ENCODE assay signal across 14 cellular contexts in the genomic region with DNA sequence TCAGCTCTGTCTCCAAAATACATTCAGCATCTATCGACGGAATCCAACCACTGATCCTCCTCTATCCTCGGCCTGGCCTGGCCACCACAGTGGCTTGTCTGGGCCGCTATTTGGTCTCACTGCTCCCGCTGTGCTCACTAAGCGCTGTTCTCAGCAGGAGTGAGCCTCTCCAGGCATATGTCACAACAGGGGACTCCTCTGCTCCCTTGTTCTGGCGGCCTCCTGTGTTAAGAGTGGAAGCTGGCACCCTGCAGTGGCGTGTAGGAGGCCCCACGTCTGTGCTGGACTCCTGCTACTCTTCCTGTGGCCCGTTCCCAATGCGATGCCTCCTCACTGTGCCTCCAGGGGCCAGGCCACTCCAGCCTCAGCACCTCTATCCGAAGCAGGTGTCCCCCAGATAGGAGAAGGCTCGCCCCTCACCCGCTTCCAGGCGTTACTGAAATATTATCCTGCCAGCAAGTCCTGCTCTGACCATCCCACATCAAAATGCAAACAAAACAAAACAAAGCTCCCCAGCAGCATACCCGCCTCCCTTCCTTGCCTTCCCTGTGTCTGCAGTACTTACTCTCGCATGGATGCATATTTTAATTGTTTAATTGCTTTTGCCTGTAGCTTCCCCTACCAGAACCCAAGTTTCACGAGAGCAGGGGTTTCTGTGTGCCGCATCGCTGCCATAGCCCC. TPM values are rescaled to one million over a fixed set of nuclear protein-coding genes. Genes with fewer than 3 reads are reported as not detected.
DNase-seq lines count a peak whose midpoint lies in the region; ATAC-seq and TF ChIP-seq lines count a peak whose summit lies in the region.
"Had no signal": no experiment of that assay in that cellular context is flagged by ENCODE, and none has a peak within 500 bp of the region (broad histone marks: within the 10 kb centered on the region; RNA-seq: fewer than 3 reads in every experiment).

No MANE protein-coding gene starts in this region.

- H3K4me1 Mint-ChIP-seq in neural progenitor cell = peaks cover 29% of the 10 kb centered on the region

- DNase-seq in DND-41 = no peak
- peak; percentile 74 for DNase-seq in NCI-H1417 treated with DMSO at 0.1 percent for 48 hours (lab: John Stamatoyannopoulos, UW)
- peak; percentile 15 for DNase-seq in astrocyte of the hippocampus (ENCODE audit: low read depth, low spot score)
- peak; percentile 57 for DNase-seq in neural progenitor cell (ENCODE audit: low spot score)
- no peak for DNase-seq in cerebellar nuclear complex (lab: John Stamatoyannopoulos, UW)
- DNase-seq in NCI-H1436 treated with DMSO at 0.1 percent for 48 hours (lab: John Stamatoyannopoulos, UW) = no peak
- DNase-seq in medulla oblongata (ENCODE audit: extremely low spot score) = no peak
- DNase-seq in NCI-H1436 (lab: John Stamatoyannopoulos, UW) = no peak
- DNase-seq: activated CD8-positive, alpha-beta memory T cell treated with anti-CD3 and anti-CD28 coated beads, Interleukin-2, amount 50 U/mL, for 48 hours; effector memory CD4-positive, alpha-beta T cell; NCI-H1092; stimulated activated CD4-positive, alpha-beta T cell treated with anti-CD3 and anti-CD28 coated beads, Interleukin-4, amount 100 ng/mL, for 4 hours; stimulated activated naive CD8-positive, alpha-beta T cell treated with anti-CD3 and anti-CD28 coated beads, Interleukin-15, Interleukin-2, amounts not matched to agents 100 U/mL and 50 U/mL, for 24 hours had no signal

- H3K4me2 ChIP-seq in DND-41 (ENCODE audit: insufficient read depth, low read length) (no peak overlapping the region), neural progenitor cell (peak overlapping the region; percentile 25)

- H3K4me3 ChIP-seq in DND-41 (ENCODE audit: low read depth in 1 of 2, low read length in 2 of 2) (no peak overlapping the region), neural progenitor cell (no peak overlapping the region)
- H3K4me3 ChIP-seq: HAP-1 had no signal

- H3K27ac ChIP-seq in DND-41 (ENCODE audit: low read length) (peak overlapping the region; percentile 20; the same call in 1 of the 2 replicates), neural progenitor cell (peak overlapping the region; percentile 56)

- no peak for ATAC-seq in DND-41 (ENCODE audit: insufficient read depth, low read depth)
- ATAC-seq: stimulated activated naive CD8-positive, alpha-beta T cell treated with anti-CD3 and anti-CD28 coated beads, Interleukin-15, Interleukin-2, amounts not matched to agents 100 U/mL and 50 U/mL, for 24 hours had no signal

- H2AFZ ChIP-seq in DND-41 (ENCODE audit: low read depth, low read length) (no peak overlapping the region), neural progenitor cell (replicated peaks) (no peak overlapping the region)

- no peaks in the 10 kb centered on the region for H3K27me3 ChIP-seq in DND-41 (ENCODE audit: insufficient read depth, low read length, poor library complexity)
- no peaks in the 10 kb centered on the region for H3K27me3 ChIP-seq in neural progenitor cell

- H3K4me3 Mint-ChIP-seq in neural progenitor cell = peak overlapping the region; percentile 23

- no peaks in the 10 kb centered on the region for H3K79me2 ChIP-seq in DND-41 (ENCODE audit: insufficient read depth, low read length)
- H3K79me2 ChIP-seq in neural progenitor cell (ENCODE audit: low read depth) = no peaks in the 10 kb centered on the region

- H3K9me3 Mint-ChIP-seq in neural progenitor cell = no peaks in the 10 kb centered on the region

- H3K9me3 ChIP-seq in DND-41 (ENCODE audit: insufficient read depth, low read length, severe bottlenecking) (no peaks in the 10 kb centered on the region), neural progenitor cell (ENCODE audit: low read depth) (no peaks in the 10 kb centered on the region)
- H3K9me3 ChIP-seq: HAP-1 had no signal

- H3K27me3 Mint-ChIP-seq in neural progenitor cell (ENCODE audit: insufficient read depth, low read depth) = peaks cover 15% of the 10 kb centered on the region

- H3K36me3 ChIP-seq in DND-41 (ENCODE audit: insufficient read depth, low read length) (peaks cover 65% of the 10 kb centered on the region), neural progenitor cell (no peaks in the 10 kb centered on the region)

- H3K9ac ChIP-seq in DND-41 (ENCODE audit: low read depth, low read length) (no peak overlapping the region), neural progenitor cell (no peak overlapping the region)

- peaks cover 31% of the 10 kb centered on the region for H3K36me3 Mint-ChIP-seq in neural progenitor cell

- H4K20me1 ChIP-seq in DND-41 (ENCODE audit: insufficient read depth, low read length) (peaks cover 7% of the 10 kb centered on the region; the same call in 1 of the 2 replicates), neural progenitor cell (ENCODE audit: low read depth) (peaks cover under 1% of the 10 kb centered on the region)

- H3K4me1 ChIP-seq in DND-41 (ENCODE audit: insufficient read depth, low read length) (no peaks in the 10 kb centered on the region), neural progenitor cell (peaks cover 23% of the 10 kb centered on the region)
- H3K4me1 ChIP-seq: HAP-1 had no signal

- peaks cover 20% of the 10 kb centered on the region for H3F3A ChIP-seq in neural progenitor cell (ENCODE audit: low read depth)

- H3K27ac Mint-ChIP-seq in neural progenitor cell = peak overlapping the region; percentile 83

- TF ChIP-seq CTCF in DND-41 (IDR thresholded peaks at IDR 0.05; ENCODE audit: borderline replicate concordance, extremely low read depth, low read length, poor library complexity, severe bottlenecking) (no peak), neural progenitor cell (IDR thresholded peaks at IDR 0.05) (no peak)

RNA-seq across cellular contexts. Expression of a gene that starts 39.9 kb away (rescaled TPM):
- 50.6 and 52.2 TPM in 2 replicates for total RNA-seq in neural progenitor cell (ENCODE audit: low replicate concordance)

RNA-seq across cellular contexts. Expression of a gene that starts 39.9 kb away (rescaled TPM):
- total RNA-seq in neural progenitor cell (ENCODE audit: low replicate concordance) = 41.6 and 59.5 TPM in 2 replicates

Comparison
In these comparisons a context has a peak if more than half of its experiments do, and no peak if none do; other contexts are left out.
1. DNase-seq: peak in NCI-H1417 treated with DMSO at 0.1 percent for 48 hours (single experiment), astrocyte of the hippocampus (single experiment) and neural progenitor cell (single experiment); none in DND-41 (single experiment), cerebellar nuclear complex (0 of 2), NCI-H1436 treated with DMSO at 0.1 percent for 48 hours (single experiment), medulla oblongata (single experiment) and NCI-H1436 (single experiment).